1 cellular context compared by ENCODE assay signal in the genomic region with DNA sequence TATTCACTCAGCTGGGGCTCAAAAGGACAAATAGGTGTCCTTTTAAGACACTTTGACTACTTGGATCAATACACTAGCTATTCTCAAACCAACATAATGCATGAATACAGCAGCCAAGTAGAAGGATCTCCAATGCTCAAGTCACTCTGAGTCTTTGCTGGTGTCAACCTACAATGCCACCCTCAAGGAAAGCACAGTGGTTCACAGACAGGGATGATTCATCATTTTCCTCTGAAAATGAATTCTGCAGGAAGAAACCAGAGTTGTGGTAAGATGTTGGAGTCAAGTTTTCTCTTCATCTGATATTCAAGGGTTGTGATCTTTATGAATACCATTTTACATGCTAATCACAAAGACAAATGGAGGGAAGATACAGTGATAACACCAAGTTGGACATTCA.
TF ChIP-seq lines count a peak whose summit lies in the region.

No MANE protein-coding gene starts in this region.

TF ChIP-seq in GM23338, 12 proteins besides CTCF, POLR2A, EP300 and RAD21 (continued from another document):
- TF ChIP-seq, protein P1, sequence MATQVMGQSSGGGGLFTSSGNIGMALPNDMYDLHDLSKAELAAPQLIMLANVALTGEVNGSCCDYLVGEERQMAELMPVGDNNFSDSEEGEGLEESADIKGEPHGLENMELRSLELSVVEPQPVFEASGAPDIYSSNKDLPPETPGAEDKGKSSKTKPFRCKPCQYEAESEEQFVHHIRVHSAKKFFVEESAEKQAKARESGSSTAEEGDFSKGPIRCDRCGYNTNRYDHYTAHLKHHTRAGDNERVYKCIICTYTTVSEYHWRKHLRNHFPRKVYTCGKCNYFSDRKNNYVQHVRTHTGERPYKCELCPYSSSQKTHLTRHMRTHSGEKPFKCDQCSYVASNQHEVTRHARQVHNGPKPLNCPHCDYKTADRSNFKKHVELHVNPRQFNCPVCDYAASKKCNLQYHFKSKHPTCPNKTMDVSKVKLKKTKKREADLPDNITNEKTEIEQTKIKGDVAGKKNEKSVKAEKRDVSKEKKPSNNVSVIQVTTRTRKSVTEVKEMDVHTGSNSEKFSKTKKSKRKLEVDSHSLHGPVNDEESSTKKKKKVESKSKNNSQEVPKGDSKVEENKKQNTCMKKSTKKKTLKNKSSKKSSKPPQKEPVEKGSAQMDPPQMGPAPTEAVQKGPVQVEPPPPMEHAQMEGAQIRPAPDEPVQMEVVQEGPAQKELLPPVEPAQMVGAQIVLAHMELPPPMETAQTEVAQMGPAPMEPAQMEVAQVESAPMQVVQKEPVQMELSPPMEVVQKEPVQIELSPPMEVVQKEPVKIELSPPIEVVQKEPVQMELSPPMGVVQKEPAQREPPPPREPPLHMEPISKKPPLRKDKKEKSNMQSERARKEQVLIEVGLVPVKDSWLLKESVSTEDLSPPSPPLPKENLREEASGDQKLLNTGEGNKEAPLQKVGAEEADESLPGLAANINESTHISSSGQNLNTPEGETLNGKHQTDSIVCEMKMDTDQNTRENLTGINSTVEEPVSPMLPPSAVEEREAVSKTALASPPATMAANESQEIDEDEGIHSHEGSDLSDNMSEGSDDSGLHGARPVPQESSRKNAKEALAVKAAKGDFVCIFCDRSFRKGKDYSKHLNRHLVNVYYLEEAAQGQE (IDR thresholded peaks at IDR 0.05; ENCODE audit: unreplicated experiment) = no peak
- no peak for TF ChIP-seq CREB1 (CRISPR knock-in tag; IDR thresholded peaks at IDR 0.05; ENCODE audit: low read depth)
TF ChIP-seq in GM23338: peak in this region for 0.
